30 cellular contexts compared by ENCODE assay signal in genomic region chr2:181616715-181617114, GRCh38. TPM values are rescaled to one million over a fixed set of nuclear protein-coding genes. Genes with fewer than 3 reads are reported as not detected.
"Had no signal": no experiment of that assay in that cellular context is flagged by ENCODE, and none has a peak within 500 bp of the region (broad histone marks: within the 10 kb centered on the region; RNA-seq: fewer than 3 reads in every experiment).

No MANE protein-coding gene starts in this region.

- DNase-seq: colonic mucosa; cortex of kidney; effector CD8-positive, alpha-beta T cell; effector memory CD8-positive, alpha-beta T cell; foreskin keratinocyte; glutamatergic neuron; head of caudate nucleus; heart right ventricle; hippocampal formation; left cardiac atrium; left lung; left ventricle myocardium superior; lower lobe of right lung; mesenchymal stem cell; mucosa of descending colon; naive B cell; naive thymus-derived CD8-positive, alpha-beta T cell had no signal

- H3K4me3 ChIP-seq: colonic mucosa, esophagus muscularis mucosa, gastroesophageal sphincter, heart right ventricle, left lung, lower lobe of right lung, mucosa of descending colon had no signal

- H3K27ac Mint-ChIP-seq: dendritic cell treated with granulocyte-macrophage colony-stimulating factor and Interleukin-4, amounts not matched to agents 40 ng/mL and 50 ng/mL, for 4 days; effector memory CD8-positive, alpha-beta T cell; mesothelial cell of epicardium; naive thymus-derived CD8-positive, alpha-beta T cell had no signal

- H3K27ac ChIP-seq: colonic mucosa, esophagus muscularis mucosa, foreskin keratinocyte, gastroesophageal sphincter, heart right ventricle, left lung, lower lobe of right lung had no signal

- H3K4me1 Mint-ChIP-seq: mesothelial cell of epicardium; naive B cell; naive thymus-derived CD8-positive, alpha-beta T cell had no signal

- H3K9me3 Mint-ChIP-seq: dendritic cell treated with granulocyte-macrophage colony-stimulating factor and Interleukin-4, amounts not matched to agents 40 ng/mL and 50 ng/mL, for 4 days; effector memory CD8-positive, alpha-beta T cell; naive B cell; naive thymus-derived CD8-positive, alpha-beta T cell had no signal

- H3K27me3 ChIP-seq: colonic mucosa, esophagus muscularis mucosa, gastroesophageal sphincter, left lung had no signal

- H3K36me3 Mint-ChIP-seq: mesothelial cell of epicardium; naive B cell; naive thymus-derived CD8-positive, alpha-beta T cell had no signal

- H3K36me3 ChIP-seq: colonic mucosa, esophagus muscularis mucosa, gastroesophageal sphincter, heart right ventricle, left lung, lower lobe of right lung had no signal

- H3K9me3 ChIP-seq: colonic mucosa, esophagus muscularis mucosa, gastroesophageal sphincter, heart right ventricle, left lung, lower lobe of right lung, mucosa of descending colon had no signal

- ATAC-seq: effector memory CD8-positive, alpha-beta T cell; foreskin keratinocyte; gastroesophageal sphincter; heart right ventricle; left cardiac atrium; left lung; left ventricle myocardium superior; lower lobe of right lung; mucosa of descending colon; naive thymus-derived CD8-positive, alpha-beta T cell had no signal

- H3K27me3 Mint-ChIP-seq: dendritic cell treated with granulocyte-macrophage colony-stimulating factor and Interleukin-4, amounts not matched to agents 40 ng/mL and 50 ng/mL, for 4 days had no signal

- H3K4me3 Mint-ChIP-seq: dendritic cell treated with granulocyte-macrophage colony-stimulating factor and Interleukin-4, amounts not matched to agents 40 ng/mL and 50 ng/mL, for 4 days; effector memory CD8-positive, alpha-beta T cell; mesothelial cell of epicardium; naive B cell; naive thymus-derived CD8-positive, alpha-beta T cell had no signal

- H3K4me1 ChIP-seq: colonic mucosa, foreskin keratinocyte, gastroesophageal sphincter, heart right ventricle, left lung, lower lobe of right lung had no signal

- FAIRE-seq: endothelial cell of umbilical vein, frontal cortex, keratinocyte had no signal

RNA-seq across cellular contexts. Expression of gene CERKL, which starts 40.2 kb away (rescaled TPM):
- total RNA-seq: dermis microvascular lymphatic vessel endothelial cell; endothelial cell of umbilical vein; foreskin keratinocyte; heart right ventricle; left cardiac atrium; left ventricle myocardium superior; lower leg skin; lung microvascular endothelial cell; mesenteric fat pad; mesothelial cell of epicardium; myocyte; naive thymus-derived CD8-positive, alpha-beta T cell had no signal
- polyA plus RNA-seq: endothelial cell of umbilical vein, fibroblast of lung, heart right ventricle had no signal
